Comparison of ENCODE assay signal across 15 cellular contexts in genomic region chr9:138112791-138113600, GRCh38.
"Had no signal": no experiment of that assay in that cellular context is flagged by ENCODE, and none has a peak within 500 bp of the region (broad histone marks: within the 10 kb centered on the region; RNA-seq: fewer than 3 reads in every experiment).

No MANE protein-coding gene starts in this region.

- H3K9me3 Mint-ChIP-seq: activated B cell treated with CpG ODN at 0.5 μM for 24 hours; activated CD4-positive, alpha-beta T cell treated with anti-CD3 and anti-CD28 coated beads, Interleukin-2, amount 10 ng/mL, durations not matched to agents 7 days and 5 days had no signal

- H3K4me3 Mint-ChIP-seq: activated B cell treated with CpG ODN at 0.5 μM for 24 hours; activated CD4-positive, alpha-beta T cell treated with anti-CD3 and anti-CD28 coated beads, Interleukin-2, amount 10 ng/mL, durations not matched to agents 7 days and 5 days; T-helper 17 cell had no signal

- H3K27me3 ChIP-seq: upper lobe of left lung had no signal

- ATAC-seq: left cardiac atrium, right cardiac atrium, T-helper 17 cell had no signal

- H3K9me3 ChIP-seq: spleen, upper lobe of left lung had no signal

- H3K4me3 ChIP-seq: coronary artery, lung, spleen, upper lobe of left lung had no signal

- H3K27ac ChIP-seq: coronary artery, spleen, upper lobe of left lung had no signal

- H3K4me1 ChIP-seq: spleen, upper lobe of left lung had no signal

- H3K36me3 ChIP-seq: spleen, upper lobe of left lung had no signal

- H3K27me3 Mint-ChIP-seq: activated CD4-positive, alpha-beta T cell treated with anti-CD3 and anti-CD28 coated beads, Interleukin-2, amount 10 ng/mL, durations not matched to agents 7 days and 5 days had no signal

- DNase-seq: activated B cell treated with CpG ODN at 0.5 μM for 24 hours; activated CD4-positive, alpha-beta T cell treated with anti-CD3 and anti-CD28 coated beads, Interleukin-2, amount 10 ng/mL, durations not matched to agents 7 days and 5 days; activated naive CD4-positive, alpha-beta T cell treated with Interleukin-2 at 50 U/mL for 16 hours; central memory CD4-positive, alpha-beta T cell; effector memory CD4-positive, alpha-beta T cell; left cardiac atrium; midbrain; stimulated activated CD4-positive, alpha-beta T cell treated with anti-CD3 and anti-CD28 coated beads, Interleukin-1b, Interleukin-23, amount 100 ng/mL, for 48 hours; stimulated activated naive CD4-positive, alpha-beta T cell; T-helper 17 cell had no signal

- H3K27ac Mint-ChIP-seq: activated B cell treated with CpG ODN at 0.5 μM for 24 hours; activated CD4-positive, alpha-beta T cell treated with anti-CD3 and anti-CD28 coated beads, Interleukin-2, amount 10 ng/mL, durations not matched to agents 7 days and 5 days; T-helper 17 cell had no signal

- H3K4me1 Mint-ChIP-seq: activated B cell treated with CpG ODN at 0.5 μM for 24 hours; activated CD4-positive, alpha-beta T cell treated with anti-CD3 and anti-CD28 coated beads, Interleukin-2, amount 10 ng/mL, durations not matched to agents 7 days and 5 days; T-helper 17 cell had no signal
